ENCODE assay signal across 11 cellular contexts in the genomic region with DNA sequence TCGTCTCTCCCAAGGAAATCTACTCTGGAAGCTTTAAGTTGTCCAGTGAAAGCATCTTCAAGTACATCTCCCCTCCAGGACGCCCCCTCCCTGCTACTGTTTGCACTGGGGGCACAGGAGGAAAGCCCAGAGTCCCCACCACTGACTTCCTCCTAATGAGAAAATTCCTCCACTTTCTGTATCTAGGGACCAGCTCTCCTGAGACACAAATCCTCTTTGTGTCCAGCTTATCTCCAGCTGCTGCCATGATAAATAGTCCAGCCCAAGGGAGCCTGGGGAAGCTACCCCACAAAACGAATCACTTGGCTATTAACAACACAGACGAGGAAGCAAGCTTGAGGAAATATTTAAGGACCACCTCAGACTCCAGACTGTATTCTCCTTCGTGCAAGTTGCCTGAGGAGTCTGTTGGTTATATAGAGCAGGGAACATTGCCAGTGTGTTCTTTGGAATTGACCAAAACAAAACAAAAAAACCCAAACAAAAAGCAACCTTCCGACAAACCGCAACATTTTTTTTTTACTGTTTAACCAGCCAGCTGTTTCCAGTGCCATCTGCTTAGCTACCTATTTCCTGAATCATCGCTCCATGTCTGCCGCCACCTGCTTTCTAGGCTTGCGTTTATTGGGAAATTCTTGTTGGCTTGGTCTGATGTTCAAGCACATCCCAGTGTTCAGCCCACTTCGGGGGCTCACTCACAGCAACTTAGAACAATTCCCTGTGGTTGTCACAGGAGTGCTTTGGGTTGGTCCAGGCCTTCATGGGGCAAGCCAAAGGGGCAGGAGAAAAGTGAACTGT. TPM values are rescaled to one million over a fixed set of nuclear protein-coding genes. Genes with fewer than 3 reads are reported as not detected.
A peak's percentile ranks its signal among the peaks of the same experiment; 100 is the strongest.
DNase-seq lines count a peak whose midpoint lies in the region; ATAC-seq and TF ChIP-seq lines count a peak whose summit lies in the region.
"Had no signal": no experiment of that assay in that cellular context is flagged by ENCODE, and none has a peak within 500 bp of the region (broad histone marks: within the 10 kb centered on the region; RNA-seq: fewer than 3 reads in every experiment).

No MANE protein-coding gene starts in this region.

- H3K4me1 Mint-ChIP-seq in HFFc6 (ENCODE audit: low read depth) = peaks cover 12% of the 10 kb centered on the region
- peaks cover 4% of the 10 kb centered on the region for H3K4me1 Mint-ChIP-seq in activated naive CD4-positive, alpha-beta T cell treated with anti-CD3 and anti-CD28 coated beads, Interleukin-2, amount 10 ng/mL, durations not matched to agents 7 days and 5 days

- no peak overlapping the region for H3K4me3 ChIP-seq in BJ (ENCODE audit: low read depth, low read length)
- H3K4me3 ChIP-seq: tibial artery had no signal

- TF ChIP-seq CTCF in BJ (IDR thresholded peaks at IDR 0.05; ENCODE audit: insufficient read depth, low read depth, low read length) = no peak
- TF ChIP-seq CTCF in HFFc6 (IDR thresholded peaks at IDR 0.05) = no peak

- H3K27ac Mint-ChIP-seq in HFFc6 = no peak overlapping the region
- no peak overlapping the region for H3K27ac Mint-ChIP-seq in activated naive CD4-positive, alpha-beta T cell treated with anti-CD3 and anti-CD28 coated beads, Interleukin-2, amount 10 ng/mL, durations not matched to agents 7 days and 5 days

- no peak for ATAC-seq in GM21825 (IDR thresholded peaks at IDR 0.05; ENCODE audit: unreplicated experiment)
- ATAC-seq in HG03159 (IDR thresholded peaks at IDR 0.05; ENCODE audit: unreplicated experiment) = no peak

- H3K4me3 Mint-ChIP-seq in HFFc6 = no peak overlapping the region
- no peak overlapping the region for H3K4me3 Mint-ChIP-seq in activated naive CD4-positive, alpha-beta T cell treated with anti-CD3 and anti-CD28 coated beads, Interleukin-2, amount 10 ng/mL, durations not matched to agents 7 days and 5 days

- CTCF ChIA-PET in BJ (lab: Yijun Ruan, JAX) = interaction anchor here (0.7 to 5.2 kb wide), 12 partner anchors 9 to 411 kb away, joined by 3 to 19 read pairs (median 4); a partner anchor contains a TSS
- CTCF ChIA-PET in activated naive CD4-positive, alpha-beta T cell treated with anti-CD3 and anti-CD28 coated beads, Interleukin-2, amount 10 ng/mL, durations not matched to agents 7 days and 5 days (lab: Charles Lee) = interaction anchor here (1.2 to 2.1 kb wide), 2 partner anchors 24 to 333 kb away, joined by 5 to 7 read pairs; no protein-coding TSS in a partner anchor

- H3K27me3 Mint-ChIP-seq in HFFc6 (ENCODE audit: insufficient read depth) = peaks cover 35% of the 10 kb centered on the region
- peaks cover 26% of the 10 kb centered on the region for H3K27me3 Mint-ChIP-seq in activated naive CD4-positive, alpha-beta T cell treated with anti-CD3 and anti-CD28 coated beads, Interleukin-2, amount 10 ng/mL, durations not matched to agents 7 days and 5 days

- H3K27me3 ChIP-seq in BJ (ENCODE audit: control insufficient read depth, insufficient read depth, low read length) = peaks cover 5% of the 10 kb centered on the region; the same call in 1 of the 2 replicates

- DNase-seq in BJ (ENCODE audit: low read depth) (peak; percentile 55), HFFc6 (peak; percentile 12), RPMI8226 (peak; percentile 37), islet precursor cell (peak; percentile 70), NCI-H510A (lab: John Stamatoyannopoulos, UW) (no peak)
- DNase-seq in activated naive CD4-positive, alpha-beta T cell treated with anti-CD3 and anti-CD28 coated beads, Interleukin-2, amount 10 ng/mL, durations not matched to agents 7 days and 5 days = no peak

- POLR2A ChIA-PET in BJ (lab: Charles Lee) = interaction anchor here (0.5 to 0.7 kb wide), 2 partner anchors 9 to 44 kb away, joined by 3 to 5 read pairs; no protein-coding TSS in a partner anchor

- H3K9me3 Mint-ChIP-seq in HFFc6 = no peaks in the 10 kb centered on the region
- H3K9me3 Mint-ChIP-seq in activated naive CD4-positive, alpha-beta T cell treated with anti-CD3 and anti-CD28 coated beads, Interleukin-2, amount 10 ng/mL, durations not matched to agents 7 days and 5 days = no peaks in the 10 kb centered on the region

- H3K36me3 Mint-ChIP-seq in HFFc6 (ENCODE audit: low read depth) = no peaks in the 10 kb centered on the region
- no peaks in the 10 kb centered on the region for H3K36me3 Mint-ChIP-seq in activated naive CD4-positive, alpha-beta T cell treated with anti-CD3 and anti-CD28 coated beads, Interleukin-2, amount 10 ng/mL, durations not matched to agents 7 days and 5 days

- H3K36me3 ChIP-seq in BJ (ENCODE audit: control insufficient read depth, insufficient read depth, low read length) = no peaks in the 10 kb centered on the region

RNA-seq across cellular contexts. Expression of a gene that starts 7.7 kb away (rescaled TPM):
- 1.0 and 1.3 TPM in 2 replicates for polyA plus RNA-seq in BJ (2011; rRNA removed)
- 1.1 and 1.3 TPM in 2 replicates for polyA minus RNA-seq in BJ (2011; rRNA and poly(A)+ RNA removed)
- total RNA-seq in HFFc6 (2021; fragmentation: NEBNext Ultra II Directional; extraction: Animal tissue kit (Norgen Biotek cat#: 25700)) = under 1 TPM; 0.09 to 0.43 (median 0.20) TPM
- total RNA-seq: T-helper 2 cell treated with Interferon-gamma antibody and Interleukin-4, amounts not matched to agents 100 ng/mL and 5 ng/mL, for 36 hours had no signal

RNA-seq across cellular contexts. Expression of a gene that starts 12.6 kb away (rescaled TPM):
- not detected in 2 replicates for polyA plus RNA-seq in BJ (2011; rRNA removed)
- not detected in 2 replicates for polyA minus RNA-seq in BJ (2011; rRNA and poly(A)+ RNA removed)
- not detected for total RNA-seq in HFFc6 (2021; fragmentation: NEBNext Ultra II Directional; extraction: Animal tissue kit (Norgen Biotek cat#: 25700))
- total RNA-seq: T-helper 2 cell treated with Interferon-gamma antibody and Interleukin-4, amounts not matched to agents 100 ng/mL and 5 ng/mL, for 36 hours had no signal
- polyA plus RNA-seq: adipose tissue had no signal

RNA-seq across cellular contexts. Expression of a gene that starts 22.7 kb away (rescaled TPM):
- polyA plus RNA-seq in BJ (2011; rRNA removed) = 0.05 TPM in 1 of 2 replicates, not detected in the other
- polyA minus RNA-seq in BJ (2011; rRNA and poly(A)+ RNA removed) = not detected in 2 replicates
- total RNA-seq in HFFc6 (2021; fragmentation: NEBNext Ultra II Directional; extraction: Animal tissue kit (Norgen Biotek cat#: 25700)) = not detected
- total RNA-seq: T-helper 2 cell treated with Interferon-gamma antibody and Interleukin-4, amounts not matched to agents 100 ng/mL and 5 ng/mL, for 36 hours had no signal

Comparison
In these comparisons a context has a peak if more than half of its experiments do, and no peak if none do; other contexts are left out.
1. DNase-seq: peak in BJ (single experiment), HFFc6 (single experiment), RPMI8226 (single experiment) and islet precursor cell (single experiment); none in NCI-H510A (single experiment) and activated naive CD4-positive, alpha-beta T cell treated with anti-CD3 and anti-CD28 coated beads, Interleukin-2, amount 10 ng/mL, durations not matched to agents 7 days and 5 days (single experiment).